ENCODE assay signal across 7 cellular contexts in genomic region chr16:67845291-67846062, GRCh38. TPM values are rescaled to one million over a fixed set of nuclear protein-coding genes. Genes with fewer than 3 reads are reported as not detected.
DNase-seq lines count a peak whose midpoint lies in the region; ATAC-seq and TF ChIP-seq lines count a peak whose summit lies in the region.

No MANE protein-coding gene starts in this region.

- H3K9ac ChIP-seq in SU-DHL-6 (ENCODE audit: low read length) (peak overlapping the region; percentile 96), smooth muscle cell (ENCODE audit: low read depth) (peak overlapping the region; percentile 99)

- H3F3A ChIP-seq in SU-DHL-6 (ENCODE audit: insufficient read depth) (peaks cover 22% of the 10 kb centered on the region), smooth muscle cell (ENCODE audit: low read depth) (peaks cover 30% of the 10 kb centered on the region)

- H3K4me1 ChIP-seq in HAP-1, result peaks cover 45% of the 10 kb centered on the region
- H3K4me1 ChIP-seq in smooth muscle cell (ENCODE audit: low read depth), result peaks cover 43% of the 10 kb centered on the region

- H3K79me2 ChIP-seq in SU-DHL-6 (ENCODE audit: insufficient read depth, low read length) (peaks cover 60% of the 10 kb centered on the region), smooth muscle cell (ENCODE audit: low read depth) (peaks cover 64% of the 10 kb centered on the region)

- H3K36me3 ChIP-seq in HAP-1 (replicated peaks), result peaks cover 27% of the 10 kb centered on the region
- H3K36me3 ChIP-seq in SU-DHL-6 (ENCODE audit: low read length), result no peaks in the 10 kb centered on the region
- no peaks in the 10 kb centered on the region for H3K36me3 ChIP-seq in smooth muscle cell (ENCODE audit: low read depth)

- TF ChIP-seq CTCF in SU-DHL-6 (IDR thresholded peaks at IDR 0.05; ENCODE audit: insufficient read depth, low read length, poor library complexity, severe bottlenecking) (no peak), fibroblast of the aortic adventitia (IDR thresholded peaks at IDR 0.05; ENCODE audit: insufficient read depth, low read length) (no peak), smooth muscle cell (IDR thresholded peaks at IDR 0.05; ENCODE audit: borderline replicate concordance, insufficient read depth, poor library complexity, severe bottlenecking) (no peak)

- no peaks in the 10 kb centered on the region for H3K9me3 ChIP-seq in HAP-1
- H3K9me3 ChIP-seq in SU-DHL-6 (ENCODE audit: insufficient read depth, low read length), result no peaks in the 10 kb centered on the region
- no peaks in the 10 kb centered on the region for H3K9me3 ChIP-seq in smooth muscle cell (replicated peaks; ENCODE audit: low read depth)

- in situ Hi-C loops in HAP-1 (cut with MboI; ENCODE audit: low sequenced_read_pairs), result no loop called here

- H3K4me2 ChIP-seq in SU-DHL-6 (ENCODE audit: low read depth, low read length, poor library complexity, severe bottlenecking) (peak overlapping the region; percentile 85), smooth muscle cell (peak overlapping the region; percentile 94)

- ATAC-seq in HG03095 (IDR thresholded peaks at IDR 0.05; ENCODE audit: unreplicated experiment) (no peak), HG02642 (IDR thresholded peaks at IDR 0.05; ENCODE audit: poor library complexity, unreplicated experiment) (no peak)

- H3K27ac ChIP-seq in SU-DHL-6 (ENCODE audit: low read depth, low read length), result peak overlapping the region; percentile 86
- H3K27ac ChIP-seq in smooth muscle cell (ENCODE audit: low read depth), result peak overlapping the region; percentile 98

- H3K4me3 ChIP-seq in HAP-1 (peak overlapping the region; percentile 98), SU-DHL-6 (ENCODE audit: insufficient read depth, low read length, poor library complexity, severe bottlenecking) (peak overlapping the region; percentile 90), fibroblast of the aortic adventitia (ENCODE audit: low read depth, low read length) (peak overlapping the region; percentile 83), smooth muscle cell (peak overlapping the region; percentile 98)

- no peaks in the 10 kb centered on the region for H3K9me2 ChIP-seq in SU-DHL-6 (replicated peaks; ENCODE audit: insufficient read depth, low read length)

- H3K27me3 ChIP-seq in HAP-1 (ENCODE audit: low read depth), result no peaks in the 10 kb centered on the region
- no peaks in the 10 kb centered on the region for H3K27me3 ChIP-seq in SU-DHL-6 (ENCODE audit: low read length)
- H3K27me3 ChIP-seq in smooth muscle cell (ENCODE audit: low read depth), result no peaks in the 10 kb centered on the region

- peaks cover 5% of the 10 kb centered on the region; the same call in 1 of the 2 replicates for H4K20me1 ChIP-seq in SU-DHL-6 (ENCODE audit: low read depth, low read length)
- H4K20me1 ChIP-seq in smooth muscle cell (ENCODE audit: low read depth), result peaks cover 43% of the 10 kb centered on the region

- DNase-seq in HAP-1 (ENCODE audit: low spot score in 2 of 2) (peak in 1 of 2 experiments; percentile 18), fibroblast of the aortic adventitia (ENCODE audit: low read depth) (no peak), smooth muscle cell (lab: John Stamatoyannopoulos, UW; ENCODE audit: unreplicated experiment) (no peak), GM19240 (ENCODE audit: insufficient read length, low spot score) (no peak)

- 66% methylated on average over 5 of the region's 5 CpGs for WGBS in smooth muscle cell (ENCODE audit: low lambda C conversion rate)

- no peak overlapping the region for H2AFZ ChIP-seq in SU-DHL-6 (ENCODE audit: low read depth, low read length, severe bottlenecking)
- peak overlapping the region; percentile 64 for H2AFZ ChIP-seq in smooth muscle cell (ENCODE audit: low read depth)

RNA-seq across cellular contexts. Expression of gene NUTF2, which starts 1.3 kb away (rescaled TPM):
- total RNA-seq in fibroblast of the aortic adventitia (ENCODE audit: low replicate concordance) (24.4 and 155 TPM in 2 replicates), smooth muscle cell (112 and 115 TPM in 2 replicates)
- polyA plus RNA-seq in smooth muscle cell, result 202 and 208 TPM in 2 replicates

RNA-seq across cellular contexts. Expression of gene CENPT, which starts 2.0 kb away (rescaled TPM):
- total RNA-seq in fibroblast of the aortic adventitia (ENCODE audit: low replicate concordance), result 28.9 and 39.9 TPM in 2 replicates
- 37.3 and 47.0 TPM in 2 replicates for total RNA-seq in smooth muscle cell
- polyA plus RNA-seq in smooth muscle cell, result 65.8 and 79.7 TPM in 2 replicates

RNA-seq across cellular contexts. Expression of gene THAP11, which starts 3.4 kb away (rescaled TPM):
- total RNA-seq in fibroblast of the aortic adventitia (ENCODE audit: low replicate concordance) (19.8 and 21.1 TPM in 2 replicates), smooth muscle cell (23.0 and 31.3 TPM in 2 replicates)
- polyA plus RNA-seq in smooth muscle cell, result 32.7 and 38.3 TPM in 2 replicates

RNA-seq across cellular contexts. Expression of gene EDC4, which starts 27.4 kb away (rescaled TPM):
- total RNA-seq in fibroblast of the aortic adventitia (ENCODE audit: low replicate concordance) (29.1 and 47.4 TPM in 2 replicates), smooth muscle cell (35.5 and 46.3 TPM in 2 replicates)
- 64.5 and 74.7 TPM in 2 replicates for polyA plus RNA-seq in smooth muscle cell

RNA-seq across cellular contexts. Expression of gene TSNAXIP1, which starts 38.8 kb away (rescaled TPM):
- 0.99 and 1.8 TPM in 2 replicates for total RNA-seq in fibroblast of the aortic adventitia (ENCODE audit: low replicate concordance)
- total RNA-seq in smooth muscle cell, result 0.18 and 1.1 TPM in 2 replicates
- 1.0 and 3.1 TPM in 2 replicates for polyA plus RNA-seq in smooth muscle cell
